Comparison of ENCODE assay signal across 1 cellular context in the genomic region with DNA sequence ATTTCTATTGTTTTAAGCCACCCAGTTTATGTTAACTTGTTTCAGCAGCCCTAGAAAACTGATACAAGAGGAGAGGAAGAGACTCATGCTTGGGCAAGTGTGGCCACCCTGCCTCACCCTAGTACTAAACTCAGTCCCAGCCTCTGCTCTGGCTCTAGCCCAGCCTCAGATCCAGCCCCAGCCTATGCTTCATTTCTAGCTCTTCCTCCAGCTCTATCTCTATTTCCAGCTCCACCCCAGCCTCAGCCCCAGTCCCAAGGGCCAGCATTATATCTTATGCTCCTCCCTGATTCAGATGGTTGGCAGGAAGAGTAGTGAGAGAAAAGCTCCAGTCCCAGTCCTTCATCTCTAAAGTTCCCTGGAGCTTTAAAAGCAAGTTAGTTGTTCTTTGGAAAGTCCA.
TF ChIP-seq lines count a peak whose summit lies in the region.

No MANE protein-coding gene starts in this region.

TF ChIP-seq in GM12878, 131 proteins besides CTCF, POLR2A, EP300 and RAD21:
- TF ChIP-seq NFIC (IDR thresholded peaks at IDR 0.05; ENCODE audit: low read depth, low read length) (no peak), RELA (IDR thresholded peaks at IDR 0.05; ENCODE audit: borderline replicate concordance, partially characterized antibody) (no peak), SMAD1 (IDR thresholded peaks at IDR 0.05; ENCODE audit: low read depth, partially characterized antibody) (no peak), PAX5 (IDR thresholded peaks at IDR 0.05; ENCODE audit: borderline replicate concordance, low read depth, low read length) (no peak), CEBPB (IDR thresholded peaks at IDR 0.05; ENCODE audit: borderline replicate concordance in 1 of 2, low read depth in 2 of 2, low read length in 2 of 2) (no peak), ZNF384 (IDR thresholded peaks at IDR 0.05; ENCODE audit: borderline replicate concordance, low read depth, low read length) (no peak), JUND (IDR thresholded peaks at IDR 0.05; ENCODE audit: low read depth, low read length) (no peak), YBX1 (IDR thresholded peaks at IDR 0.05) (no peak), CBX3 (IDR thresholded peaks at IDR 0.05; ENCODE audit: borderline replicate concordance, low read depth) (no peak), RCOR1 (conservative IDR thresholded peaks at IDR 0.05; ENCODE audit: low read depth, low read length) (no peak), HCFC1 (IDR thresholded peaks at IDR 0.05; ENCODE audit: low read length) (no peak), JUNB (IDR thresholded peaks at IDR 0.05) (no peak), ZNF687 (IDR thresholded peaks at IDR 0.05) (no peak)
- TF ChIP-seq, protein P1, sequence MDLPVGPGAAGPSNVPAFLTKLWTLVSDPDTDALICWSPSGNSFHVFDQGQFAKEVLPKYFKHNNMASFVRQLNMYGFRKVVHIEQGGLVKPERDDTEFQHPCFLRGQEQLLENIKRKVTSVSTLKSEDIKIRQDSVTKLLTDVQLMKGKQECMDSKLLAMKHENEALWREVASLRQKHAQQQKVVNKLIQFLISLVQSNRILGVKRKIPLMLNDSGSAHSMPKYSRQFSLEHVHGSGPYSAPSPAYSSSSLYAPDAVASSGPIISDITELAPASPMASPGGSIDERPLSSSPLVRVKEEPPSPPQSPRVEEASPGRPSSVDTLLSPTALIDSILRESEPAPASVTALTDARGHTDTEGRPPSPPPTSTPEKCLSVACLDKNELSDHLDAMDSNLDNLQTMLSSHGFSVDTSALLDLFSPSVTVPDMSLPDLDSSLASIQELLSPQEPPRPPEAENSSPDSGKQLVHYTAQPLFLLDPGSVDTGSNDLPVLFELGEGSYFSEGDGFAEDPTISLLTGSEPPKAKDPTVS (IDR thresholded peaks at IDR 0.05; ENCODE audit: low read depth, low read length), result no peak
TF ChIP-seq in GM12878: peak in this region for 0.
